In genomic region chr3:115095236-115095635, GRCh38 we compare ENCODE assay signal across 27 cellular contexts.
"Had no signal": no experiment of that assay in that cellular context is flagged by ENCODE, and none has a peak within 500 bp of the region (broad histone marks: within the 10 kb centered on the region; RNA-seq: fewer than 3 reads in every experiment).

No MANE protein-coding gene starts in this region.

- FAIRE-seq: keratinocyte had no signal

- H3K36me3 ChIP-seq: heart right ventricle, prostate gland, spleen, tibial nerve, upper lobe of right lung, vagina had no signal

- ATAC-seq: esophagus mucosa; heart right ventricle; left ventricle myocardium superior; sciatic nerve; stimulated activated memory B cell treated with anti-CD40 and anti-IgM and Interleukin-4, amounts not matched to agents 10 μg/mL and 1 μg/mL and 100 μg/mL, for 72 hours; upper lobe of right lung had no signal

- DNase-seq: cortex of kidney; dorsolateral prefrontal cortex; effector memory CD4-positive, alpha-beta T cell; heart right ventricle; hypothalamus; left ventricle myocardium superior; mesenchymal stem cell; midbrain; occipital lobe; retina; spleen; stimulated activated CD4-positive, alpha-beta T cell treated with anti-CD3 and anti-CD28 coated beads, Interleukin-15, amount 100 ng/mL, for 24 hours; stimulated activated CD4-positive, alpha-beta T cell treated with anti-CD3 and anti-CD28 coated beads, Interleukin-1b, Interleukin-23, amount 100 ng/mL, for 48 hours; stimulated activated CD4-positive, alpha-beta T cell treated with anti-CD3 and anti-CD28 coated beads, Interleukin-4, amount 100 ng/mL, for 24 hours; testis; upper lobe of right lung had no signal

- H3K4me1 ChIP-seq: testis had no signal

- H3K36me3 Mint-ChIP-seq: stimulated activated memory B cell treated with anti-CD40 and anti-IgM and Interleukin-4, amounts not matched to agents 10 μg/mL and 1 μg/mL and 100 μg/mL, for 72 hours had no signal

- H3K4me3 ChIP-seq: heart right ventricle, lung, prostate gland, spleen, testis, tibial nerve, upper lobe of right lung, vagina had no signal

- H3K4me3 Mint-ChIP-seq: nephron; stimulated activated memory B cell treated with anti-CD40 and anti-IgM and Interleukin-4, amounts not matched to agents 10 μg/mL and 1 μg/mL and 100 μg/mL, for 72 hours; stimulated activated naive CD8-positive, alpha-beta T cell treated with anti-CD3 and anti-CD28 coated beads, Interleukin-15, Interleukin-2, amounts not matched to agents 100 ng/mL and 50 ng/mL, for 24 hours had no signal

- H3K27ac ChIP-seq: parathyroid adenoma, prostate gland, spleen, testis, upper lobe of right lung, vagina had no signal

- H3K27ac Mint-ChIP-seq: nephron; stimulated activated memory B cell treated with anti-CD40 and anti-IgM and Interleukin-4, amounts not matched to agents 10 μg/mL and 1 μg/mL and 100 μg/mL, for 72 hours; stimulated activated naive CD8-positive, alpha-beta T cell treated with anti-CD3 and anti-CD28 coated beads, Interleukin-15, Interleukin-2, amounts not matched to agents 100 ng/mL and 50 ng/mL, for 24 hours had no signal

- H3K9me3 Mint-ChIP-seq: nephron; stimulated activated memory B cell treated with anti-CD40 and anti-IgM and Interleukin-4, amounts not matched to agents 10 μg/mL and 1 μg/mL and 100 μg/mL, for 72 hours; stimulated activated naive CD8-positive, alpha-beta T cell treated with anti-CD3 and anti-CD28 coated beads, Interleukin-15, Interleukin-2, amounts not matched to agents 100 ng/mL and 50 ng/mL, for 24 hours had no signal

- H3K27me3 ChIP-seq: dorsolateral prefrontal cortex, heart right ventricle, spleen, testis, tibial nerve, upper lobe of right lung, vagina had no signal

- H3K9me3 ChIP-seq: heart right ventricle, prostate gland, spleen, testis, tibial nerve, upper lobe of right lung, vagina had no signal

- H3K27me3 Mint-ChIP-seq: stimulated activated memory B cell treated with anti-CD40 and anti-IgM and Interleukin-4, amounts not matched to agents 10 μg/mL and 1 μg/mL and 100 μg/mL, for 72 hours; stimulated activated naive CD8-positive, alpha-beta T cell treated with anti-CD3 and anti-CD28 coated beads, Interleukin-15, Interleukin-2, amounts not matched to agents 100 ng/mL and 50 ng/mL, for 24 hours had no signal
